22 cellular contexts compared by ENCODE assay signal in the genomic region with DNA sequence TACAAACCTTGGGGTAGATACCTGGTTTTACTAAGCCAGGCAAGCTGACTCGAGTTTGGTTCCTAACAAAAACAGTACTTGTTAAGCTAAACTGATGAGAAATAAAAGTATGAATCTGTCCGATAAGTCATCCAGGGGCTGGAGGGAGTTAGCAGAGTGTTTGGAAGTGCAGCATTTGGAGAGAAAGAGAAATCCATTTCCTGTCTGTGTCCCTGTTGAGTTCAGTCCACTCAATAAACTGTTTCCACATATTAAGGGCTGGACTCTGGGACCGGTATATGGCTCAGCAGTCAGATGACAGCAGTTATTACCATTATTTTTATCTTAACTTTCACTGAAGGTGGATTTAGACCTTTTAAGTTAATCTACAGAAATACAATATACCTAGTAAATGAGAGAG.
"Had no signal": no experiment of that assay in that cellular context is flagged by ENCODE, and none has a peak within 500 bp of the region (broad histone marks: within the 10 kb centered on the region; RNA-seq: fewer than 3 reads in every experiment).

No MANE protein-coding gene starts in this region.

- H3K36me3 Mint-ChIP-seq: activated CD4-positive, alpha-beta memory T cell treated with anti-CD3 and anti-CD28 coated beads for 36 hours; activated naive CD8-positive, alpha-beta T cell treated with anti-CD3 and anti-CD28 coated beads, Interleukin-2, amount 10 ng/mL, durations not matched to agents 7 days and 5 days; type B pancreatic cell had no signal

- H3K4me1 ChIP-seq: psoas muscle, right lobe of liver had no signal

- H3K36me3 ChIP-seq: brain microvascular endothelial cell, ovary, right lobe of liver had no signal

- H3K4me3 ChIP-seq: coronary artery, hepatocyte, ovary, psoas muscle, right lobe of liver had no signal

- H3K4me1 Mint-ChIP-seq: activated naive CD8-positive, alpha-beta T cell treated with anti-CD3 and anti-CD28 coated beads, Interleukin-2, amount 10 ng/mL, durations not matched to agents 7 days and 5 days; central memory CD8-positive, alpha-beta T cell had no signal

- H3K27ac Mint-ChIP-seq: activated B cell treated with CpG ODN at 0.5 μM for 24 hours; activated CD4-positive, alpha-beta memory T cell treated with anti-CD3 and anti-CD28 coated beads for 36 hours; activated naive CD8-positive, alpha-beta T cell treated with anti-CD3 and anti-CD28 coated beads, Interleukin-2, amount 10 ng/mL, durations not matched to agents 7 days and 5 days; activated T-helper 17 cell treated with anti-CD3 and anti-CD28 coated beads, Interleukin-2, amount 50 U/mL, for 72 hours; stimulated activated naive CD8-positive, alpha-beta T cell treated with anti-CD3 and anti-CD28 coated beads, Interleukin-15, Interleukin-2, amounts not matched to agents 100 ng/mL and 50 ng/mL, for 24 hours; T-helper 2 cell treated with Interferon-gamma antibody and Interleukin-4, amounts not matched to agents 5 μg/mL and 100 μg/mL, for 36 hours; type B pancreatic cell had no signal

- H3K27ac ChIP-seq: brain microvascular endothelial cell, hepatocyte, ovary, psoas muscle, right lobe of liver had no signal

- DNase-seq: activated B cell treated with CpG ODN at 0.5 μM for 24 hours; activated CD4-positive, alpha-beta memory T cell treated with anti-CD3 and anti-CD28 coated beads for 36 hours; activated CD4-positive, alpha-beta T cell treated with anti-CD3 and anti-CD28 coated beads for 4 hours; activated naive CD4-positive, alpha-beta T cell treated with Interleukin-2 at 50 U/mL for 16 hours; activated naive CD8-positive, alpha-beta T cell treated with anti-CD3 and anti-CD28 coated beads, Interleukin-2, amount 10 ng/mL, durations not matched to agents 7 days and 5 days; activated T-cell treated with anti-CD3 and anti-CD28 coated beads, Interleukin-2, amount 50 U/mL, for 1 hour; brain microvascular endothelial cell; erythroblast; mammary epithelial cell; ovary; psoas muscle; right lobe of liver; small intestine; stimulated activated CD4-positive, alpha-beta T cell treated with anti-CD3 and anti-CD28 coated beads, Interleukin-15, amount 100 ng/mL, for 24 hours; stimulated activated CD4-positive, alpha-beta T cell treated with anti-CD3 and anti-CD28 coated beads, Interleukin-2, amount 100 ng/mL, for 48 hours had no signal

- H3K9me3 Mint-ChIP-seq: activated B cell treated with CpG ODN at 0.5 μM for 24 hours; activated CD4-positive, alpha-beta memory T cell treated with anti-CD3 and anti-CD28 coated beads for 36 hours; activated T-helper 17 cell treated with anti-CD3 and anti-CD28 coated beads, Interleukin-2, amount 50 U/mL, for 72 hours; central memory CD8-positive, alpha-beta T cell; stimulated activated naive CD8-positive, alpha-beta T cell treated with anti-CD3 and anti-CD28 coated beads, Interleukin-15, Interleukin-2, amounts not matched to agents 100 ng/mL and 50 ng/mL, for 24 hours; T-helper 2 cell treated with Interferon-gamma antibody and Interleukin-4, amounts not matched to agents 5 μg/mL and 100 μg/mL, for 36 hours; type B pancreatic cell had no signal

- H3K27me3 ChIP-seq: brain microvascular endothelial cell, ovary, right lobe of liver had no signal

- H3K4me3 Mint-ChIP-seq: activated B cell treated with CpG ODN at 0.5 μM for 24 hours; activated CD4-positive, alpha-beta memory T cell treated with anti-CD3 and anti-CD28 coated beads for 36 hours; activated naive CD8-positive, alpha-beta T cell treated with anti-CD3 and anti-CD28 coated beads, Interleukin-2, amount 10 ng/mL, durations not matched to agents 7 days and 5 days; activated T-helper 17 cell treated with anti-CD3 and anti-CD28 coated beads, Interleukin-2, amount 50 U/mL, for 72 hours; central memory CD8-positive, alpha-beta T cell; stimulated activated naive CD8-positive, alpha-beta T cell treated with anti-CD3 and anti-CD28 coated beads, Interleukin-15, Interleukin-2, amounts not matched to agents 100 ng/mL and 50 ng/mL, for 24 hours; T-helper 2 cell treated with Interferon-gamma antibody and Interleukin-4, amounts not matched to agents 5 μg/mL and 100 μg/mL, for 36 hours; type B pancreatic cell had no signal

- ATAC-seq: activated T-helper 17 cell treated with anti-CD3 and anti-CD28 coated beads, Interleukin-2, amount 50 U/mL, for 72 hours; right lobe of liver had no signal

- H3K9me3 ChIP-seq: ovary, psoas muscle, right lobe of liver had no signal
